In the genomic region with DNA sequence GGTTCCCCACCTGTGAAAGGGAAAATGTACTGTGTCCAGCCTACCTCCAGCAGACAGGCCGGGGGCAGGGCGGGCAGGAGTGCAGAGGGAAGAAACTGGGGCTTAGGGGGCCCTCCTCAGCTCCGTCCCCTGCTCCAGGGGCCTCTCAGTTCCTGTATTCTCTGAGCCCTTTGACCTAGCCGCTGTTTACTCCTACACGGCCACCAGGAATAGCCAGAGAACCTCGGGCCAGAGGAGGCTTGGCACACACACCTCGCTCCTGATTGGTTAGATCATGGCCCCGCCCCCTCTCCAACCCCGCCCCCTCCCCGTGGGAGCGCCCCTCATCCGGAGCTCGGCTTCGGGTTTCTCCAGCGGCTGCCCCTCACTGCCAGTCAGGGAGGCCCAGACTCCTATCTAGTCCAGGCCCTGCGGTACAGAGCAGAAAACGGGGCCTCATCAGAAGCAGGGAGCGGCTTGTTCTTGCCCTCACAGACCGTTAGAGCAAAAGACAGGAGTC, we compare ENCODE assay signal across 8 cellular contexts. TPM values are rescaled to one million over a fixed set of nuclear protein-coding genes. Genes with fewer than 3 reads are reported as not detected.
DNase-seq lines count a peak whose midpoint lies in the region; ATAC-seq, FAIRE-seq and TF ChIP-seq lines count a peak whose summit lies in the region.

No MANE protein-coding gene starts in this region.

- H3K27ac Mint-ChIP-seq in astrocyte (ENCODE audit: unreplicated experiment): no peak overlapping the region

- DNase-seq in EL (peak; percentile 65), NCI-H1048 (lab: John Stamatoyannopoulos, UW) (peak; percentile 64), astrocyte (ENCODE audit: low read depth) (peak; percentile 52), hypothalamus (lab: John Stamatoyannopoulos, UW) (peak in 49 of 51 donors; percentile 26 to 87 (median 71)), retinal pigment epithelial cell (ENCODE audit: low read depth) (peak; percentile 40)

- FAIRE-seq in astrocyte (lab: Jason Lieb, UNC): no peak

- peaks cover 13% of the 10 kb centered on the region for H3K9me3 ChIP-seq in astrocyte (ENCODE audit: insufficient read depth, low read depth, low read length)

- no peaks in the 10 kb centered on the region for H3K27me3 Mint-ChIP-seq in astrocyte (ENCODE audit: low read depth, unreplicated experiment)

- H3K27ac ChIP-seq in astrocyte (ENCODE audit: low read depth, low read length): peak overlapping the region; percentile 46

- no peaks in the 10 kb centered on the region for H3K9me3 Mint-ChIP-seq in astrocyte (ENCODE audit: unreplicated experiment)

- H2AFZ ChIP-seq in astrocyte (ENCODE audit: low read depth, low read length): no peak overlapping the region

- H4K20me1 ChIP-seq in astrocyte (ENCODE audit: insufficient read depth, low read length): peaks cover 38% of the 10 kb centered on the region

- peaks cover 37% of the 10 kb centered on the region for H3K36me3 Mint-ChIP-seq in astrocyte (ENCODE audit: low read depth, unreplicated experiment)

- peaks cover 11% of the 10 kb centered on the region for H3K4me1 Mint-ChIP-seq in astrocyte (ENCODE audit: low read depth, unreplicated experiment)

- H3K27me3 ChIP-seq in astrocyte (ENCODE audit: insufficient read depth, low read length): no peaks in the 10 kb centered on the region

- peaks cover 24% of the 10 kb centered on the region for H3K4me1 ChIP-seq in astrocyte (ENCODE audit: insufficient read depth, low read length)

- H3K79me2 ChIP-seq in astrocyte (ENCODE audit: insufficient read depth, low read length): peaks cover 31% of the 10 kb centered on the region

- TF ChIP-seq CTCF in astrocyte (IDR thresholded peaks at IDR 0.05; ENCODE audit: insufficient read depth, low read depth, low read length) (no peak), retinal pigment epithelial cell (conservative IDR thresholded peaks at IDR 0.05; ENCODE audit: low read depth, low read length) (no peak)

- H3K36me3 ChIP-seq in astrocyte (ENCODE audit: insufficient read depth, low read length): peaks cover 36% of the 10 kb centered on the region

- H3K9ac ChIP-seq in astrocyte (ENCODE audit: low read length): peak overlapping the region; percentile 24

- H3K4me3 ChIP-seq in astrocyte (ENCODE audit: insufficient read depth, low read depth, low read length): no peak overlapping the region
- peak overlapping the region; percentile 10 for H3K4me3 ChIP-seq in retinal pigment epithelial cell (ENCODE audit: low read length)

- ATAC-seq in GM21619 (IDR thresholded peaks at IDR 0.05; ENCODE audit: unreplicated experiment) (no peak), GM21390 (IDR thresholded peaks at IDR 0.05; ENCODE audit: unreplicated experiment) (no peak), HG02884 (IDR thresholded peaks at IDR 0.05; ENCODE audit: unreplicated experiment) (no peak)

- peak overlapping the region; percentile 83 for H3K4me2 ChIP-seq in astrocyte (ENCODE audit: low read length)

- H3K4me3 Mint-ChIP-seq in astrocyte (ENCODE audit: unreplicated experiment): peak overlapping the region; percentile 60

RNA-seq across cellular contexts. Expression of a gene that starts 2.2 kb away (rescaled TPM):
- total RNA-seq in astrocyte: 30.4 and 37.5 TPM in 2 replicates

RNA-seq across cellular contexts. Expression of a gene that starts 19.6 kb away (rescaled TPM):
- 14.5 and 21.7 TPM in 2 replicates for total RNA-seq in astrocyte

RNA-seq across cellular contexts. Expression of a gene that starts 19.8 kb away (rescaled TPM):
- total RNA-seq in astrocyte: 78.0 and 79.5 TPM in 2 replicates

RNA-seq across cellular contexts. Expression of a gene that starts 33.3 kb away (rescaled TPM):
- 4.6 and 4.9 TPM in 2 replicates for total RNA-seq in astrocyte

RNA-seq across cellular contexts. Expression of a gene that starts 40.4 kb away (rescaled TPM):
- total RNA-seq in astrocyte: 32.7 and 34.3 TPM in 2 replicates
